Comparison of ENCODE assay signal across 7 cellular contexts in genomic region chr17:27244481-27245223, GRCh38. TPM values are rescaled to one million over a fixed set of nuclear protein-coding genes. Genes with fewer than 3 reads are reported as not detected.
DNase-seq lines count a peak whose midpoint lies in the region; ATAC-seq, FAIRE-seq and TF ChIP-seq lines count a peak whose summit lies in the region.

No MANE protein-coding gene starts in this region.

- H3K79me2 ChIP-seq in HepG2 (ENCODE audit: insufficient read depth, low read length) = no peaks in the 10 kb centered on the region

- in situ Hi-C loops in HepG2 (cut with HindIII; ENCODE audit: extremely low pct_ligation_motif_present, low pct_unique_long_range_greater_than_20kb) = loop anchor here (5.0 kb wide), 2 partner anchors 48 to 88 kb away; partner anchors contain the start of gene WSB1

- no peaks in the 10 kb centered on the region for H4K20me1 ChIP-seq in HepG2 (ENCODE audit: insufficient read depth, low read length)

- H3K27ac ChIP-seq in HepG2 (ENCODE audit: extremely low read length, insufficient read depth, low read length) = no peak overlapping the region
- H3K27ac ChIP-seq in testis = peak overlapping the region in 1 of 2 donors; percentile 75
- no peak overlapping the region for H3K27ac ChIP-seq in effector memory CD4-positive, alpha-beta T cell (ENCODE audit: insufficient read depth, low read length, poor library complexity, severe bottlenecking)

- H2AFZ ChIP-seq in HepG2 (ENCODE audit: low read length) = no peak overlapping the region

- H3K27me3 ChIP-seq in HepG2 (ENCODE audit: control insufficient read depth in 1 of 2, insufficient read depth in 2 of 2, low read length in 2 of 2) (peaks cover 3 to 15% of the 10 kb centered on the region in 2 experiments; a peak in 3 of 5 replicates), testis (no peaks in the 10 kb centered on the region)
- no peaks in the 10 kb centered on the region for H3K27me3 ChIP-seq in effector memory CD4-positive, alpha-beta T cell (replicated peaks; ENCODE audit: control insufficient read depth, insufficient read depth, low read length, poor library complexity, severe bottlenecking)

- H3K36me3 ChIP-seq in HepG2 (replicated peaks in 1 of 2; ENCODE audit: control insufficient read depth in 1 of 2, insufficient read depth in 2 of 2, low read length in 2 of 2) (no peaks in the 10 kb centered on the region), testis (ENCODE audit: low read depth, missing control alignments) (no peaks in the 10 kb centered on the region)
- H3K36me3 ChIP-seq in effector memory CD4-positive, alpha-beta T cell (ENCODE audit: control insufficient read depth, insufficient read depth, low read length) = no peaks in the 10 kb centered on the region

- TF ChIP-seq EP300 in HepG2 (IDR thresholded peaks at IDR 0.05; ENCODE audit: low read depth in 2 of 2, low read length in 2 of 2) (no peak), HepG2 (CRISPR knock-in tag; IDR thresholded peaks at IDR 0.05; ENCODE audit: borderline replicate concordance) (no peak)

- H3K4me2 ChIP-seq in HepG2 (ENCODE audit: low read depth, low read length) = peak overlapping the region; percentile 72

- BruUV-seq in HepG2 (replicated peaks; lab: Mats Ljungman, UMichigan) = no TSS peak

- no peak for FAIRE-seq in HepG2 (lab: Jason Lieb, UNC)

- H3K4me1 ChIP-seq in HepG2 (ENCODE audit: insufficient read depth, low read length) (peaks cover 43% of the 10 kb centered on the region), testis (peaks cover 22% of the 10 kb centered on the region)
- peaks cover 4% of the 10 kb centered on the region for H3K4me1 ChIP-seq in effector memory CD4-positive, alpha-beta T cell (ENCODE audit: control insufficient read depth, insufficient read depth, low read length, poor library complexity, severe bottlenecking)

- H3K9me3 ChIP-seq in HepG2 (ENCODE audit: low read length) (no peaks in the 10 kb centered on the region), testis (no peaks in the 10 kb centered on the region)
- no peaks in the 10 kb centered on the region for H3K9me3 ChIP-seq in effector memory CD4-positive, alpha-beta T cell (ENCODE audit: control insufficient read depth, low read length)

- POLR2A ChIA-PET in HepG2 (lab: Yijun Ruan, JAX) = interaction anchor here (2.6 kb wide), 1 partner anchor 49 kb away, joined by 21 read pairs; the partner anchor contains the start of gene WSB1

- intact Hi-C loops in HepG2 (cut with micrococcal nuclease; ENCODE audit: unreplicated experiment) = loop anchor here (1.0 to 2.0 kb wide), 4 partner anchors 51 to 136 kb away; no protein-coding TSS in a partner anchor
- intact Hi-C loops in testis (cut with DNase I; ENCODE audit: low total_unique reads) = loop anchor here (1.0 to 10.0 kb wide), 3 partner anchors 50 to 360 kb away; partner anchors contain the start of gene WSB1

- CTCF ChIA-PET in HepG2 (lab: Yijun Ruan, JAX; ENCODE audit: low intra/inter-chr PET ratio, low total read pairs) = interaction anchor here (1.0 to 3.0 kb wide), 3 partner anchors 88 to 186 kb away, joined by 4 to 28 read pairs (median 19); no protein-coding TSS in a partner anchor

- no peak for TF ChIP-seq POLR2A in HepG2 (IDR thresholded peaks at IDR 0.05; ENCODE audit: insufficient read depth in 1 of 2, low read depth in 2 of 2, low read length in 2 of 2)
- TF ChIP-seq POLR2A in testis (IDR thresholded peaks at IDR 0.05) = no peak

- peak overlapping the region in 1 of 2 donors; percentile 29 for H3K4me3 ChIP-seq in cardiac fibroblast (replicated peaks in 1 of 2; ENCODE audit: low read depth in 2 of 2, low read length in 2 of 2)
- peak overlapping the region in 2 of 3 experiments; percentile 29 to 41; a peak in 1 of 6 replicates for H3K4me3 ChIP-seq in HepG2 (replicated peaks in 1 of 3; ENCODE audit: insufficient read depth in 1 of 3, low read depth in 2 of 3, low read length in 3 of 3)
- no peak overlapping the region for H3K4me3 ChIP-seq in testis
- no peak overlapping the region for H3K4me3 ChIP-seq in effector memory CD4-positive, alpha-beta T cell (ENCODE audit: insufficient read depth, low read depth, low read length, poor library complexity, severe bottlenecking)

- ATAC-seq in HepG2 = peak; percentile 37
- no peak for ATAC-seq in GM19395 (IDR thresholded peaks at IDR 0.05; ENCODE audit: unreplicated experiment)

- H3K9ac ChIP-seq in HepG2 (ENCODE audit: insufficient read depth, low read depth, low read length) = peak overlapping the region; percentile 42; the same call in 1 of the 2 replicates

- TF ChIP-seq CTCF in cardiac fibroblast (IDR thresholded peaks at IDR 0.05; ENCODE audit: low read depth, low read length) = no peak
- TF ChIP-seq CTCF in HepG2 (CRISPR knock-in tag; IDR thresholded peaks at IDR 0.05) = no peak
- no peak for TF ChIP-seq CTCF in testis (IDR thresholded peaks at IDR 0.05)

- TF ChIP-seq RAD21 in HepG2 (CRISPR knock-in tag; IDR thresholded peaks at IDR 0.05) = no peak

- DNase-seq in Kasumi-1 (lab: John Stamatoyannopoulos, UW) = peak; percentile 94 to 95
- peak; percentile 99 for DNase-seq in cardiac fibroblast (ENCODE audit: low read depth in 2 of 2)
- peak; percentile 53 for DNase-seq in HepG2 (ENCODE audit: low spot score)
- DNase-seq in testis = peak; percentile 73
- DNase-seq in GM19238 (ENCODE audit: insufficient read length, low spot score) = no peak
- DNase-seq in effector memory CD4-positive, alpha-beta T cell = no peak

- 64% methylated on average over 13 of the region's 16 CpGs for WGBS in HepG2 (ENCODE audit: low lambda C conversion rate)
- 65 to 71% methylated on average over 12 to 16 of the region's 16 CpGs for WGBS in testis, 2 donors

TF ChIP-seq in HepG2, 621 proteins besides CTCF, POLR2A, EP300 and RAD21 (continues in another document):
- TF ChIP-seq ZNF549 (CRISPR knock-in tag; IDR thresholded peaks at IDR 0.05) = no peak
- 0 out of 2 replicates have a peak, but pooled peaks have one; percentile 2 for TF ChIP-seq MAX (IDR thresholded peaks at IDR 0.05)
- TF ChIP-seq SAFB2 (CRISPR knock-in tag; IDR thresholded peaks at IDR 0.05; ENCODE audit: borderline replicate concordance, low read depth) = no peak
- TF ChIP-seq ZNF180 (CRISPR knock-in tag; IDR thresholded peaks at IDR 0.05; ENCODE audit: borderline replicate concordance, low read depth) = no peak
- no peak for TF ChIP-seq MIER2 (CRISPR knock-in tag; IDR thresholded peaks at IDR 0.05)
- peak in 1 of 2 experiments; percentile 53; a peak in 2 of 4 replicates for TF ChIP-seq KLF16 (CRISPR knock-in tag; IDR thresholded peaks at IDR 0.05)
- TF ChIP-seq SATB2 (CRISPR knock-in tag; IDR thresholded peaks at IDR 0.05) = no peak
- no peak for TF ChIP-seq JARID2 (CRISPR knock-in tag; IDR thresholded peaks at IDR 0.05; ENCODE audit: insufficient replicate concordance)
- no peak for TF ChIP-seq SMAD3 (CRISPR knock-in tag; IDR thresholded peaks at IDR 0.05)
- TF ChIP-seq GATAD2A (CRISPR knock-in tag; IDR thresholded peaks at IDR 0.05) = peak; percentile 63
- peak; percentile 89; the same call in 1 of the 2 replicates for TF ChIP-seq TFE3 (CRISPR knock-in tag; IDR thresholded peaks at IDR 0.05)
- TF ChIP-seq FOXA3 (CRISPR knock-in tag; IDR thresholded peaks at IDR 0.05) = peak; percentile 5; the same call in 1 of the 2 replicates
- no peak for TF ChIP-seq PAF1 (CRISPR knock-in tag; IDR thresholded peaks at IDR 0.05)
- TF ChIP-seq SPEN (CRISPR knock-in tag; IDR thresholded peaks at IDR 0.05; ENCODE audit: low read depth) = no peak
- TF ChIP-seq SOX5 (CRISPR knock-in tag; IDR thresholded peaks at IDR 0.05; ENCODE audit: borderline replicate concordance) = peak; percentile 3; the same call in 1 of the 2 replicates

RNA-seq across cellular contexts. Expression of gene WSB1, which starts 49.3 kb away (rescaled TPM):
- total RNA-seq in HepG2 (2016; rRNA removed; fragmentation: Illumina TruSeq; extraction: Trizol) = 81.3 and 93.3 TPM in 2 replicates
- 26.6 and 31.7 TPM in 2 replicates for total RNA-seq in HepG2 (2016; cell fraction: cytosol; rRNA removed; fragmentation: Illumina TruSeq; extraction: Trizol; ENCODE audit: low read depth)
- 77.2 and 87.4 TPM in 2 replicates for total RNA-seq in HepG2 (2016; cell fraction: insoluble cytoplasmic fraction; rRNA removed; fragmentation: Illumina TruSeq; extraction: Trizol)
- 21.0 and 21.8 TPM in 2 replicates for total RNA-seq in HepG2 (2016; cell fraction: membrane; rRNA removed; fragmentation: Illumina TruSeq; extraction: Trizol)
- total RNA-seq in HepG2 (2016; cell fraction: nucleus; rRNA removed; fragmentation: Illumina TruSeq; extraction: Trizol) = 85.9 and 97.4 TPM in 2 replicates
- polyA plus RNA-seq in HepG2 (2011; rRNA removed) = 253 and 294 TPM in 2 replicates
- polyA plus RNA-seq in HepG2 (2011; cell fraction: cytosol; rRNA removed) = 120 and 143 TPM in 2 replicates
- polyA plus RNA-seq in HepG2 (2011; cell fraction: nucleus; rRNA removed) = 1,276 and 1,394 TPM in 2 replicates
- polyA plus RNA-seq in HepG2 (2012) = 89.4 and 114 TPM in 2 replicates
- polyA plus RNA-seq in HepG2 (2016; cell fraction: cytosol; fragmentation: Illumina TruSeq; extraction: Trizol; ENCODE audit: low read depth) = 1.8 and 1.9 TPM in 2 replicates
- 71.2 and 71.6 TPM in 2 replicates for polyA plus RNA-seq in HepG2 (2016; cell fraction: insoluble cytoplasmic fraction; fragmentation: Illumina TruSeq; extraction: Trizol; ENCODE audit: low read depth)
- 3.9 and 4.5 TPM in 2 replicates for polyA plus RNA-seq in HepG2 (2016; cell fraction: membrane; fragmentation: Illumina TruSeq; extraction: Trizol; ENCODE audit: low read depth)
- polyA plus RNA-seq in HepG2 (2016; cell fraction: nucleus; fragmentation: Illumina TruSeq; extraction: Trizol; ENCODE audit: insufficient read depth, low read depth) = 181 and 184 TPM in 2 replicates
- polyA minus RNA-seq in HepG2 (2011; rRNA and poly(A)+ RNA removed; ENCODE audit: low replicate concordance) = 35.0 and 79.1 TPM in 2 replicates
- 52.6 and 57.0 TPM in 2 replicates for polyA minus RNA-seq in HepG2 (2011; cell fraction: cytosol; rRNA and poly(A)+ RNA removed)
- 216 and 246 TPM in 2 replicates for polyA minus RNA-seq in HepG2 (2011; cell fraction: nucleus; rRNA and poly(A)+ RNA removed)
- total RNA-seq in testis = 100 to 1,000 TPM; 160 to 189 TPM
- polyA plus RNA-seq in testis (ENCODE audit: insufficient read depth, low read depth, low replicate concordance) = 126 TPM

Comparison
In these comparisons a context has a peak if more than half of its experiments do, and no peak if none do; other contexts are left out.
1. DNase-seq: peak in Kasumi-1 (2 of 2), cardiac fibroblast (2 of 2), HepG2 (single experiment) and testis (single experiment); none in GM19238 (single experiment) and effector memory CD4-positive, alpha-beta T cell (0 of 3).
2. H3K4me3 ChIP-seq: peak in HepG2 (2 of 3); none in testis (0 of 2) and effector memory CD4-positive, alpha-beta T cell (single experiment).